28 cellular contexts compared by ENCODE assay signal in the genomic region with DNA sequence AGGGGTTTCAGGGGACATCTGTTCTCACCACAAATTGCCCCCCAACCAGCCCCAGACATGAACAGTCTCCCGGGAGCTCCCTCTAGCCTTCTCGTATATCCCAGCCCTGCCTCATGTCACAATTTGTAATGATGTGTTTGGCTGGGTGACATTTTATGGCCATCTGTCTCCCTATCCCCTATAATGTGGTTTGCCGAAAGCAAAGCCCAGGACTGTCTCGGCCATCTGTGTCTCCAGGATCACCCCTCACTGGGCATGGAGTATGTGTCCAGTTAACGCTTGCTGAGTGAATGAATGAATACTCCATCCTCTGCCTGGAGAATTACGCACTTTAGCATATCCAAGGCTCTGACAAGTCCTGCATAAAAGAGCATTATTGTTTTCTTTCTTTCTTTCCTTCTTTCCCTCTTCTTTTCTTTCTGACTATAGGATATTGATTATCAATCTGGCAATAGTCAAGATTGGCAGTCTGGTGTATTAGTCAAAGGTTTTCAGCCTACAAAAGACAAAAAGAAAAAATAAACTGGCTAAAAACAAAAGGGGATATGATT. TPM values are rescaled to one million over a fixed set of nuclear protein-coding genes. Genes with fewer than 3 reads are reported as not detected.
DNase-seq lines count a peak whose midpoint lies in the region; ATAC-seq, FAIRE-seq and TF ChIP-seq lines count a peak whose summit lies in the region.
"Had no signal": no experiment of that assay in that cellular context is flagged by ENCODE, and none has a peak within 500 bp of the region (broad histone marks: within the 10 kb centered on the region; RNA-seq: fewer than 3 reads in every experiment).

No MANE protein-coding gene starts in this region.

- H3K27me3 ChIP-seq in WERI-Rb-1 (ENCODE audit: insufficient read depth, low read depth, severe bottlenecking) = no peaks in the 10 kb centered on the region
- no peaks in the 10 kb centered on the region for H3K27me3 ChIP-seq in lower lobe of right lung (ENCODE audit: low read depth)
- H3K27me3 ChIP-seq: upper lobe of right lung had no signal

- no peaks in the 10 kb centered on the region for H3K9me3 ChIP-seq in A549
- no peaks in the 10 kb centered on the region for H3K9me3 ChIP-seq in WERI-Rb-1 (ENCODE audit: severe bottlenecking)
- H3K9me3 ChIP-seq in lower lobe of right lung = no peaks in the 10 kb centered on the region
- H3K9me3 ChIP-seq: SK-N-SH, suprapubic skin, upper lobe of right lung had no signal

- ATAC-seq in A549 (no peak), lower lobe of right lung (no peak)
- ATAC-seq: activated CD8-positive, alpha-beta memory T cell treated with anti-CD3 and anti-CD28 coated beads, Interleukin-2, amount 10 ng/mL, durations not matched to agents 7 days and 5 days; activated T-cell treated with anti-CD3 and anti-CD28 coated beads, Interleukin-2, amount 50 U/mL, for 4 hours; upper lobe of right lung had no signal

- TF ChIP-seq EP300 in A549 (IDR thresholded peaks at IDR 0.05) = no peak

- no peaks in the 10 kb centered on the region for H3K36me3 ChIP-seq in WERI-Rb-1
- H3K36me3 ChIP-seq in lower lobe of right lung = no peaks in the 10 kb centered on the region
- H3K36me3 ChIP-seq: suprapubic skin, upper lobe of right lung had no signal

- 51% methylated on average over 6 of the region's 6 CpGs for WGBS in A549 (ENCODE audit: missing lambda C conversion rate)

- no peak for TF ChIP-seq POLR2A in A549 (IDR thresholded peaks at IDR 0.05; ENCODE audit: low read length)

- H3K4me3 ChIP-seq in A549 = no peak overlapping the region
- no peak overlapping the region for H3K4me3 ChIP-seq in WERI-Rb-1 (ENCODE audit: low read depth, low read length)
- H3K4me3 ChIP-seq in lower lobe of right lung = no peak overlapping the region
- H3K4me3 ChIP-seq: suprapubic skin, upper lobe of right lung had no signal

- no peak for DNase-seq in A549 (ENCODE audit: low read depth in 1 of 2, low spot score in 1 of 2)
- peak; percentile 75 for DNase-seq in NCI-H1694 (lab: John Stamatoyannopoulos, UW)
- peak; percentile 66 for DNase-seq in WERI-Rb-1
- peak; percentile 7 for DNase-seq in lower lobe of right lung
- DNase-seq in NCI-H2196 treated with DMSO at 0.1 percent for 48 hours (lab: John Stamatoyannopoulos, UW; ENCODE audit: unreplicated experiment) = no peak
- no peak for DNase-seq in activated CD4-positive, alpha-beta T cell treated with anti-CD3 and anti-CD28 coated beads, Interleukin-2, amount 50 U/mL, for 4 hours
- no peak for DNase-seq in urothelium cell line (ENCODE audit: low spot score)
- no peak for DNase-seq in DMS53 treated with DMSO at 0.1 percent for 48 hours (lab: John Stamatoyannopoulos, UW; ENCODE audit: unreplicated experiment)
- DNase-seq: activated CD8-positive, alpha-beta memory T cell treated with anti-CD3 and anti-CD28 coated beads, Interleukin-2, amount 10 ng/mL, durations not matched to agents 7 days and 5 days; activated naive CD4-positive, alpha-beta T cell; activated T-cell treated with anti-CD3 and anti-CD28 coated beads, Interleukin-2, amount 50 U/mL, for 4 hours; dermis blood vessel endothelial cell; GOT3; head of caudate nucleus; NCI-H2081 treated with DMSO at 0.1 percent for 48 hours; NCI-H446 treated with DMSO at 0.1 percent for 48 hours; NK-92 treated with Interleukin-12 subunit alpha and Interleukin-12 subunit beta, amount 100 ng/mL, for 24 hours; PC-3; SK-N-SH; stimulated activated naive CD4-positive, alpha-beta T cell; upper lobe of right lung had no signal

- FAIRE-seq in A549 (lab: Jason Lieb, UNC) (peak; percentile 97), urothelium cell line (lab: Jason Lieb, UNC) (no peak)

- no peak for TF ChIP-seq RAD21 in A549 (conservative IDR thresholded peaks at IDR 0.05 in 1 of 2, IDR thresholded peaks at IDR 0.05 in 1 of 2)

- H3K4me2 ChIP-seq in A549 = no peak overlapping the region
- H3K4me2 ChIP-seq: SK-N-SH had no signal

- intact Hi-C loops in lower lobe of right lung (cut with DNase I) = no loop called here

- CTCF ChIA-PET in A549 (lab: Yijun Ruan, JAX) = interaction anchor here (1.1 to 18.1 kb wide), 17 partner anchors 3 to 85 kb away, joined by 3 to 374 read pairs (median 7); a partner anchor contains a TSS

- TF ChIP-seq CTCF in A549 (IDR thresholded peaks at IDR 0.05) = no peak
- TF ChIP-seq CTCF in WERI-Rb-1 (IDR thresholded peaks at IDR 0.05; ENCODE audit: low read depth, low read length) = no peak
- TF ChIP-seq CTCF in lower lobe of right lung (IDR thresholded peaks at IDR 0.05) = no peak

- POLR2A ChIA-PET in A549 (lab: Yijun Ruan, JAX) = interaction anchor here (0.6 kb wide), 1 partner anchor 161 kb away, joined by 6 read pairs; no protein-coding TSS in a partner anchor

- H3K27ac ChIP-seq in A549 (no peak overlapping the region), WERI-Rb-1 (peak overlapping the region; percentile 62), lower lobe of right lung (no peak overlapping the region)
- H3K27ac ChIP-seq: suprapubic skin, upper lobe of right lung had no signal

- H3K4me1 ChIP-seq in A549 (peaks cover 7% of the 10 kb centered on the region; the same call in 1 of the 3 replicates), lower lobe of right lung (no peaks in the 10 kb centered on the region)
- H3K4me1 ChIP-seq: suprapubic skin, upper lobe of right lung had no signal

TF ChIP-seq in A549, 52 proteins besides CTCF, POLR2A, EP300 and RAD21 (continues in another document):
- TF ChIP-seq CHD4 (IDR thresholded peaks at IDR 0.05; ENCODE audit: borderline replicate concordance) (no peak), KDM1A (IDR thresholded peaks at IDR 0.05; ENCODE audit: low read depth) (no peak), BHLHE40 (IDR thresholded peaks at IDR 0.05; ENCODE audit: low read depth, low read length) (no peak), RNF2 (IDR thresholded peaks at IDR 0.05; ENCODE audit: borderline replicate concordance, low read depth) (no peak), HEYL (CRISPR knock-in tag; IDR thresholded peaks at IDR 0.05) (no peak), ZFP36 (IDR thresholded peaks at IDR 0.05; ENCODE audit: borderline replicate concordance, partially characterized antibody) (no peak)
- TF ChIP-seq, protein P1, sequence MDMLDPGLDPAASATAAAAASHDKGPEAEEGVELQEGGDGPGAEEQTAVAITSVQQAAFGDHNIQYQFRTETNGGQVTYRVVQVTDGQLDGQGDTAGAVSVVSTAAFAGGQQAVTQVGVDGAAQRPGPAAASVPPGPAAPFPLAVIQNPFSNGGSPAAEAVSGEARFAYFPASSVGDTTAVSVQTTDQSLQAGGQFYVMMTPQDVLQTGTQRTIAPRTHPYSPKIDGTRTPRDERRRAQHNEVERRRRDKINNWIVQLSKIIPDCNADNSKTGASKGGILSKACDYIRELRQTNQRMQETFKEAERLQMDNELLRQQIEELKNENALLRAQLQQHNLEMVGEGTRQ (IDR thresholded peaks at IDR 0.05) = no peak
- TF ChIP-seq, protein P2, sequence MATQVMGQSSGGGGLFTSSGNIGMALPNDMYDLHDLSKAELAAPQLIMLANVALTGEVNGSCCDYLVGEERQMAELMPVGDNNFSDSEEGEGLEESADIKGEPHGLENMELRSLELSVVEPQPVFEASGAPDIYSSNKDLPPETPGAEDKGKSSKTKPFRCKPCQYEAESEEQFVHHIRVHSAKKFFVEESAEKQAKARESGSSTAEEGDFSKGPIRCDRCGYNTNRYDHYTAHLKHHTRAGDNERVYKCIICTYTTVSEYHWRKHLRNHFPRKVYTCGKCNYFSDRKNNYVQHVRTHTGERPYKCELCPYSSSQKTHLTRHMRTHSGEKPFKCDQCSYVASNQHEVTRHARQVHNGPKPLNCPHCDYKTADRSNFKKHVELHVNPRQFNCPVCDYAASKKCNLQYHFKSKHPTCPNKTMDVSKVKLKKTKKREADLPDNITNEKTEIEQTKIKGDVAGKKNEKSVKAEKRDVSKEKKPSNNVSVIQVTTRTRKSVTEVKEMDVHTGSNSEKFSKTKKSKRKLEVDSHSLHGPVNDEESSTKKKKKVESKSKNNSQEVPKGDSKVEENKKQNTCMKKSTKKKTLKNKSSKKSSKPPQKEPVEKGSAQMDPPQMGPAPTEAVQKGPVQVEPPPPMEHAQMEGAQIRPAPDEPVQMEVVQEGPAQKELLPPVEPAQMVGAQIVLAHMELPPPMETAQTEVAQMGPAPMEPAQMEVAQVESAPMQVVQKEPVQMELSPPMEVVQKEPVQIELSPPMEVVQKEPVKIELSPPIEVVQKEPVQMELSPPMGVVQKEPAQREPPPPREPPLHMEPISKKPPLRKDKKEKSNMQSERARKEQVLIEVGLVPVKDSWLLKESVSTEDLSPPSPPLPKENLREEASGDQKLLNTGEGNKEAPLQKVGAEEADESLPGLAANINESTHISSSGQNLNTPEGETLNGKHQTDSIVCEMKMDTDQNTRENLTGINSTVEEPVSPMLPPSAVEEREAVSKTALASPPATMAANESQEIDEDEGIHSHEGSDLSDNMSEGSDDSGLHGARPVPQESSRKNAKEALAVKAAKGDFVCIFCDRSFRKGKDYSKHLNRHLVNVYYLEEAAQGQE (IDR thresholded peaks at IDR 0.05) = no peak

RNA-seq across cellular contexts. Expression of a gene that starts 15.1 kb away (rescaled TPM):
- 0.08 and 0.09 TPM in 2 replicates for polyA plus RNA-seq in A549 (2011; rRNA removed)
- polyA plus RNA-seq in A549 (2012; cell fraction: cytosol; rRNA removed) = 0.04 TPM in 2 replicates
- polyA plus RNA-seq in A549 (2012; cell fraction: nucleus; rRNA removed) = 0.47 and 0.66 TPM in 2 replicates
- polyA plus RNA-seq in A549 (2017; fragmentation: RNase III; extraction: RNeasy Plus Mini Kit Qiagen cat#74134 plus additional on column Dnase treatment) = 0.04 to 0.12 TPM (median 0.06 TPM) in 3 replicates
- polyA minus RNA-seq in A549 (2011; rRNA and poly(A)+ RNA removed) = not detected in 2 replicates
- total RNA-seq in lower lobe of right lung = 28.1 TPM
- total RNA-seq: A172; activated CD8-positive, alpha-beta memory T cell treated with anti-CD3 and anti-CD28 coated beads, Interleukin-2, amount 10 ng/mL, durations not matched to agents 7 days and 5 days; esophagus mucosa; fibroblast of villous mesenchyme had no signal
- polyA plus RNA-seq: CD14-positive monocyte had no signal

RNA-seq across cellular contexts. Expression of a gene that starts 26.3 kb away (rescaled TPM):
- 11.0 and 12.8 TPM in 2 replicates for polyA plus RNA-seq in A549 (2011; rRNA removed)
- 14.1 and 15.1 TPM in 2 replicates for polyA plus RNA-seq in A549 (2012; cell fraction: cytosol; rRNA removed)
- 21.3 and 22.5 TPM in 2 replicates for polyA plus RNA-seq in A549 (2012; cell fraction: nucleus; rRNA removed)
- polyA plus RNA-seq in A549 (2017; fragmentation: RNase III; extraction: RNeasy Plus Mini Kit Qiagen cat#74134 plus additional on column Dnase treatment) = 10.3 to 11.4 TPM (median 11.3 TPM) in 3 replicates
- polyA minus RNA-seq in A549 (2011; rRNA and poly(A)+ RNA removed) = 7.9 and 12.7 TPM in 2 replicates
- 9.8 TPM for total RNA-seq in lower lobe of right lung

RNA-seq across cellular contexts. Expression of a gene that starts 56.5 kb away (rescaled TPM):
- polyA plus RNA-seq in A549 (2011; rRNA removed) (184 and 221 TPM in 2 replicates), A549 (2017; fragmentation: RNase III; extraction: RNeasy Plus Mini Kit Qiagen cat#74134 plus additional on column Dnase treatment) (104 to 131 TPM (median 128 TPM) in 3 replicates)
- 170 and 209 TPM in 2 replicates for polyA plus RNA-seq in A549 (2012; cell fraction: cytosol; rRNA removed)
- 411 and 413 TPM in 2 replicates for polyA plus RNA-seq in A549 (2012; cell fraction: nucleus; rRNA removed)
- 237 and 239 TPM in 2 replicates for polyA minus RNA-seq in A549 (2011; rRNA and poly(A)+ RNA removed)
- 90.7 TPM for total RNA-seq in lower lobe of right lung

RNA-seq across cellular contexts. Expression of a gene that starts 59.0 kb away (rescaled TPM):
- polyA plus RNA-seq in A549 (2011; rRNA removed) = 0.32 and 0.46 TPM in 2 replicates
- polyA plus RNA-seq in A549 (2012; cell fraction: cytosol; rRNA removed) = 0.05 and 0.07 TPM in 2 replicates
- 0.17 TPM in 1 of 2 replicates, not detected in the other for polyA plus RNA-seq in A549 (2012; cell fraction: nucleus; rRNA removed)
- polyA plus RNA-seq in A549 (2017; fragmentation: RNase III; extraction: RNeasy Plus Mini Kit Qiagen cat#74134 plus additional on column Dnase treatment) = 0.16 TPM in 1 of 3 replicates, not detected in the others
- polyA minus RNA-seq in A549 (2011; rRNA and poly(A)+ RNA removed) = not detected in 2 replicates
- 135 TPM for total RNA-seq in lower lobe of right lung
- total RNA-seq: activated CD8-positive, alpha-beta memory T cell treated with anti-CD3 and anti-CD28 coated beads, Interleukin-2, amount 10 ng/mL, durations not matched to agents 7 days and 5 days; fibroblast of villous mesenchyme; lung microvascular endothelial cell; renal cortical epithelial cell had no signal
- polyA plus RNA-seq: CD14-positive monocyte, SK-N-SH had no signal

Comparison
In these comparisons a context has a peak if more than half of its experiments do, and no peak if none do; other contexts are left out.
1. DNase-seq: peak in NCI-H1694 (single experiment), WERI-Rb-1 (single experiment) and lower lobe of right lung (single experiment); none in A549 (0 of 2), NCI-H2196 treated with DMSO at 0.1 percent for 48 hours (single experiment), activated CD4-positive, alpha-beta T cell treated with anti-CD3 and anti-CD28 coated beads, Interleukin-2, amount 50 U/mL, for 4 hours (0 of 2), urothelium cell line (single experiment) and DMS53 treated with DMSO at 0.1 percent for 48 hours (single experiment).